1 cellular context compared by ENCODE assay signal in genomic region chr7:97872025-97872669, GRCh38.
TF ChIP-seq lines count a peak whose summit lies in the region.

ASNS (minus strand) TSS chr7:97872408; CDS start chr7:97869156, 3,252 bp downstream.

TF ChIP-seq in GM23338, 12 proteins besides CTCF, POLR2A, EP300 and RAD21 (continued from another document):
- no peak for TF ChIP-seq ZNF462 (CRISPR knock-in tag; IDR thresholded peaks at IDR 0.05)
- no peak for TF ChIP-seq EZH2 (IDR thresholded peaks at IDR 0.05; ENCODE audit: low read depth, unreplicated experiment)
- TF ChIP-seq ETS1 (IDR thresholded peaks at IDR 0.05) = 0 out of 2 replicates have a peak, but pooled peaks have one; percentile 26
- TF ChIP-seq CREB1 (CRISPR knock-in tag; IDR thresholded peaks at IDR 0.05; ENCODE audit: low read depth) = peak; percentile 54; the same call in 1 of the 2 replicates
- no peak for TF ChIP-seq NANOG (IDR thresholded peaks at IDR 0.05; ENCODE audit: borderline replicate concordance)
- peak; percentile 100 for TF ChIP-seq POLR2AphosphoS5 (IDR thresholded peaks at IDR 0.05; ENCODE audit: low read depth)
- peak; percentile 18 for TF ChIP-seq REST (IDR thresholded peaks at IDR 0.05; ENCODE audit: unreplicated experiment)
- TF ChIP-seq JUNB (IDR thresholded peaks at IDR 0.05; ENCODE audit: unreplicated experiment) = no peak
- no peak for TF ChIP-seq ZNF114 (CRISPR knock-in tag; IDR thresholded peaks at IDR 0.05)
